1 cellular context compared by ENCODE assay signal in the genomic region with DNA sequence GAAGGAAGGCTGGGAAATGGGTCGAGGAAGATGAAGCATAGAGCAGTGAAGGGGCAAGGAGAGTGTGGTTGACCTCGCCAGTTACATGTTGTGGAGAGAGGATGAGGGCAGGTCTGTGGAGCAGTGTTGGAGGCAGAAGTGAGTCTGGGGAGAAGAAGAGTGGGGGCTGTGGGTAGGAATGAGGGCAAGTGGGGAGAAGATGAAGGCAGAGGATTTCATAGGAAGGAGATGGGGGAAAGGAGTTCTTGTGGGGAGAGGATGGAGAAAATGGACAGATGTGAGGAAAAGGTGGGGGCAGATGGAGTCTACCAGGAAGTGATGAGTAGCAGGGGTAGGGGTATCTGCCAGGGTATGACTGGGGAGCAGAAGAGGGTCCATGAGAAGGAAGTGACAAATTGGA.
TF ChIP-seq lines count a peak whose summit lies in the region.

No MANE protein-coding gene starts in this region.

TF ChIP-seq in GM12878, 131 proteins besides CTCF, POLR2A, EP300 and RAD21:
- TF ChIP-seq ZNF384 (IDR thresholded peaks at IDR 0.05; ENCODE audit: borderline replicate concordance, low read depth, low read length) (no peak), ASH2L (IDR thresholded peaks at IDR 0.05; ENCODE audit: borderline replicate concordance, low read depth) (no peak)
